Comparison of ENCODE assay signal across 3 cellular contexts in the genomic region with DNA sequence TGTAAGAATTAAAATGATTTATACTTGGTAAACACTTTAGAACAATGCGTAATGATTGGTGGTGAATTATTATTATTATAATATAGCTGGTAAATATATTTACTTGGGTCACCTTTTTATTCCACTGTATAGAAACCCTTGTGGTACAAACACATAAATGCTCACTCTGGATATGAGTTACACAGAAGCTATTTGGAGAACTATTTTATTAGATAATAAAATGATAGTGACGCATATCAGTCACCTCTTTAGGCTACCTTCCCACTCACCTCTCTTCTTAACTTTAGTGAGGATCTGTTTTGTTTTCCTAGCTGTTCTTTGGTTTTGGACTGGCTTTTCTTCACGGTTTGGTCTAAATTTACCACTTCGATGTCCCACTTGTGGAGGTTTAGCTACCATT.
"Had no signal": no experiment of that assay in that cellular context is flagged by ENCODE, and none has a peak within 500 bp of the region (broad histone marks: within the 10 kb centered on the region; RNA-seq: fewer than 3 reads in every experiment).

No MANE protein-coding gene starts in this region.

- ATAC-seq: GM12878 had no signal

- DNase-seq: GDM1, GF-D8 had no signal

- H3K4me3 ChIP-seq: GM12878 had no signal
